In the genomic region with DNA sequence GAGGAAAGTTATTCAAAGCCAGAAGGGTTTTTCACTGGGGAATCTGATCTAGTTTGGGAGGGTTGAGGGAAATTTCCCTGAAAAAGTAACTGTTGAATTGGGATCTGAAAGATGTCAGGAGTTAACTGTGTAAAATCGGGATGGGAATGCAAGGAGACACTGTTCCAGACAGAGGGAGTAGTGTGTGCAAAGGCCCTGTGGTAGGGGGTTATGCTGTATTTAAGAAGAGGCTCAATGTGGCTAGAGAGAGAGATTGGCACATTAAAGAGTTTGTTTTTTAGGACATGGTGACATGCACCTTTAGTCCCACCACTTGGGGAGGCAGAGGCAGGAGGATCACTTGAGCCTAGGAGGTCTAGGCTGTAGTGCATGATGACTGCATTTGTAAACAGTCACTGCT, we compare ENCODE assay signal across 1 cellular context.
TF ChIP-seq lines count a peak whose summit lies in the region.

No MANE protein-coding gene starts in this region.

TF ChIP-seq in WTC11, 78 proteins besides CTCF, POLR2A, EP300 and RAD21 (continued from another document):
- TF ChIP-seq, protein P1, sequence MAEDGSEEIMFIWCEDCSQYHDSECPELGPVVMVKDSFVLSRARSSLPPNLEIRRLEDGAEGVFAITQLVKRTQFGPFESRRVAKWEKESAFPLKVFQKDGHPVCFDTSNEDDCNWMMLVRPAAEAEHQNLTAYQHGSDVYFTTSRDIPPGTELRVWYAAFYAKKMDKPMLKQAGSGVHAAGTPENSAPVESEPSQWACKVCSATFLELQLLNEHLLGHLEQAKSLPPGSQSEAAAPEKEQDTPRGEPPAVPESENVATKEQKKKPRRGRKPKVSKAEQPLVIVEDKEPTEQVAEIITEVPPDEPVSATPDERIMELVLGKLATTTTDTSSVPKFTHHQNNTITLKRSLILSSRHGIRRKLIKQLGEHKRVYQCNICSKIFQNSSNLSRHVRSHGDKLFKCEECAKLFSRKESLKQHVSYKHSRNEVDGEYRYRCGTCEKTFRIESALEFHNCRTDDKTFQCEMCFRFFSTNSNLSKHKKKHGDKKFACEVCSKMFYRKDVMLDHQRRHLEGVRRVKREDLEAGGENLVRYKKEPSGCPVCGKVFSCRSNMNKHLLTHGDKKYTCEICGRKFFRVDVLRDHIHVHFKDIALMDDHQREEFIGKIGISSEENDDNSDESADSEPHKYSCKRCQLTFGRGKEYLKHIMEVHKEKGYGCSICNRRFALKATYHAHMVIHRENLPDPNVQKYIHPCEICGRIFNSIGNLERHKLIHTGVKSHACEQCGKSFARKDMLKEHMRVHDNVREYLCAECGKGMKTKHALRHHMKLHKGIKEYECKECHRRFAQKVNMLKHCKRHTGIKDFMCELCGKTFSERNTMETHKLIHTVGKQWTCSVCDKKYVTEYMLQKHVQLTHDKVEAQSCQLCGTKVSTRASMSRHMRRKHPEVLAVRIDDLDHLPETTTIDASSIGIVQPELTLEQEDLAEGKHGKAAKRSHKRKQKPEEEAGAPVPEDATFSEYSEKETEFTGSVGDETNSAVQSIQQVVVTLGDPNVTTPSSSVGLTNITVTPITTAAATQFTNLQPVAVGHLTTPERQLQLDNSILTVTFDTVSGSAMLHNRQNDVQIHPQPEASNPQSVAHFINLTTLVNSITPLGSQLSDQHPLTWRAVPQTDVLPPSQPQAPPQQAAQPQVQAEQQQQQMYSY (CRISPR knock-in tag; IDR thresholded peaks at IDR 0.05), result no peak
